Comparison of ENCODE assay signal across 19 cellular contexts in genomic region chr16:78570409-78571141, GRCh38.
DNase-seq lines count a peak whose midpoint lies in the region; ATAC-seq and TF ChIP-seq lines count a peak whose summit lies in the region.
"Had no signal": no experiment of that assay in that cellular context is flagged by ENCODE, and none has a peak within 500 bp of the region (broad histone marks: within the 10 kb centered on the region; RNA-seq: fewer than 3 reads in every experiment).

No MANE protein-coding gene starts in this region.

- peak overlapping the region; percentile 55 for H3K27ac Mint-ChIP-seq in mesothelial cell of epicardium
- H3K27ac Mint-ChIP-seq: activated CD8-positive, alpha-beta memory T cell treated with anti-CD3 and anti-CD28 coated beads, Interleukin-2, amount 10 ng/mL, durations not matched to agents 7 days and 5 days; T-helper 1 cell treated with Interleukin-12 subunit alpha and Interleukin-12 subunit beta and Interleukin-4 antibody, amounts not matched to agents 30 μg/mL and 1 μg/mL, for 36 hours had no signal

- no peaks in the 10 kb centered on the region for H3K27me3 Mint-ChIP-seq in mesothelial cell of epicardium (ENCODE audit: low read depth)
- H3K27me3 Mint-ChIP-seq: activated CD8-positive, alpha-beta memory T cell treated with anti-CD3 and anti-CD28 coated beads, Interleukin-2, amount 10 ng/mL, durations not matched to agents 7 days and 5 days had no signal

- peak; percentile 63 for ATAC-seq in HG02759 (IDR thresholded peaks at IDR 0.05; ENCODE audit: unreplicated experiment)
- ATAC-seq in HG02870 (IDR thresholded peaks at IDR 0.05; ENCODE audit: unreplicated experiment) = no peak
- ATAC-seq: activated CD8-positive, alpha-beta memory T cell treated with anti-CD3 and anti-CD28 coated beads, Interleukin-2, amount 10 ng/mL, durations not matched to agents 7 days and 5 days; left ventricle myocardium superior had no signal

- H3K4me1 Mint-ChIP-seq in mesothelial cell of epicardium = peaks cover 16% of the 10 kb centered on the region

- TF ChIP-seq CTCF in mesothelial cell of epicardium (IDR thresholded peaks at IDR 0.05; ENCODE audit: unreplicated experiment) = no peak

- peaks cover 9% of the 10 kb centered on the region for H3K9me3 Mint-ChIP-seq in mesothelial cell of epicardium
- H3K9me3 Mint-ChIP-seq: T-helper 1 cell treated with Interleukin-12 subunit alpha and Interleukin-12 subunit beta and Interleukin-4 antibody, amounts not matched to agents 30 μg/mL and 1 μg/mL, for 36 hours had no signal

- H3K4me3 Mint-ChIP-seq in mesothelial cell of epicardium = no peak overlapping the region
- H3K4me3 Mint-ChIP-seq: activated CD8-positive, alpha-beta memory T cell treated with anti-CD3 and anti-CD28 coated beads, Interleukin-2, amount 10 ng/mL, durations not matched to agents 7 days and 5 days; T-helper 1 cell treated with Interleukin-12 subunit alpha and Interleukin-12 subunit beta and Interleukin-4 antibody, amounts not matched to agents 30 μg/mL and 1 μg/mL, for 36 hours had no signal

- no peaks in the 10 kb centered on the region for H3K36me3 Mint-ChIP-seq in mesothelial cell of epicardium

- DNase-seq in NCI-H510A treated with DMSO at 0.1 percent for 48 hours (lab: John Stamatoyannopoulos, UW) (peak; percentile 30), NCI-H510A (lab: John Stamatoyannopoulos, UW) (no peak), NCI-H82 treated with DMSO at 0.1 percent for 48 hours (lab: John Stamatoyannopoulos, UW; ENCODE audit: unreplicated experiment) (peak; percentile 18), mesothelial cell of epicardium (ENCODE audit: low spot score in 2 of 2, unreplicated experiment in 2 of 2) (no peak), AG20443 (ENCODE audit: low spot score) (no peak)
- no peak for DNase-seq in activated CD4-positive, alpha-beta T cell treated with anti-CD3 and anti-CD28 coated beads, Interleukin-2, amount 50 U/mL, for 48 hours
- DNase-seq: activated CD8-positive, alpha-beta memory T cell treated with anti-CD3 and anti-CD28 coated beads, Interleukin-2, amount 10 ng/mL, durations not matched to agents 7 days and 5 days; activated effector memory CD4-positive, alpha-beta T cell treated with Interleukin-2 at 50 U/mL for 16 hours; Kasumi-1; left ventricle myocardium superior; NCI-H1417 treated with DMSO at 0.1 percent for 48 hours; ovary; right lobe of liver; SIG-M5; stimulated activated naive CD4-positive, alpha-beta T cell treated with Interleukin-2 at 50 U/mL for 16 hours; tibial artery had no signal

Comparison
In these comparisons a context has a peak if more than half of its experiments do, and no peak if none do; other contexts are left out.
1. DNase-seq: peak in NCI-H510A treated with DMSO at 0.1 percent for 48 hours (single experiment) and NCI-H82 treated with DMSO at 0.1 percent for 48 hours (single experiment); none in NCI-H510A (single experiment), mesothelial cell of epicardium (0 of 2), activated CD4-positive, alpha-beta T cell treated with anti-CD3 and anti-CD28 coated beads, Interleukin-2, amount 50 U/mL, for 48 hours (0 of 2) and AG20443 (single experiment).